1 cellular context compared by ENCODE assay signal in the genomic region with DNA sequence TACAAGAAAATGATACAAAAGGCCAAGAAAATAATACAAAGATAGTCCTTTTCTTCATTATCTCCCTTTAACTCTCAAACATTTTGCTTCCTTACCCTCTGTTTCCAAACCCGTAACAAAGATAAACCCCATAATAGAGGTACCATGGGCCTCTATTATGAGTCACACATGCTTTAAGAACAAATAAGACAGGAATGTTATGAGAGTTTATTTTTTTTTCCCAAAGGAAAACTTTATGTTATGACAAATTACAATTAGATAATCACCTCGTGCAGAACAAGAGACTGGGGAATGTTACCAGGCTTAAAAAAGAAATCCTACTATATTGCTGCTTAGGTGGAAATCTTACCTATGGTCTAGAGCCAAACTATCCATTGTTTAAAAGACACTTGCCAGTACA.
TF ChIP-seq lines count a peak whose summit lies in the region.

No MANE protein-coding gene starts in this region.

TF ChIP-seq in IMR-90, 13 proteins besides CTCF, POLR2A, EP300 and RAD21 (continued from another document):
- TF ChIP-seq CHD1 (IDR thresholded peaks at IDR 0.05; ENCODE audit: low read depth, low read length): no peak
- TF ChIP-seq, protein P1, sequence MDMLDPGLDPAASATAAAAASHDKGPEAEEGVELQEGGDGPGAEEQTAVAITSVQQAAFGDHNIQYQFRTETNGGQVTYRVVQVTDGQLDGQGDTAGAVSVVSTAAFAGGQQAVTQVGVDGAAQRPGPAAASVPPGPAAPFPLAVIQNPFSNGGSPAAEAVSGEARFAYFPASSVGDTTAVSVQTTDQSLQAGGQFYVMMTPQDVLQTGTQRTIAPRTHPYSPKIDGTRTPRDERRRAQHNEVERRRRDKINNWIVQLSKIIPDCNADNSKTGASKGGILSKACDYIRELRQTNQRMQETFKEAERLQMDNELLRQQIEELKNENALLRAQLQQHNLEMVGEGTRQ (IDR thresholded peaks at IDR 0.05; ENCODE audit: low read depth, low read length): no peak
TF ChIP-seq in IMR-90: peak in this region for 2.
